ENCODE assay signal across 19 cellular contexts in genomic region chr3:12770816-12771215, GRCh38. TPM values are rescaled to one million over a fixed set of nuclear protein-coding genes. Genes with fewer than 3 reads are reported as not detected.
A peak's percentile ranks its signal among the peaks of the same experiment; 100 is the strongest.
DNase-seq lines count a peak whose midpoint lies in the region; ATAC-seq, FAIRE-seq and TF ChIP-seq lines count a peak whose summit lies in the region.
"Not testable (repeated sequence)": the region's sequence is repeated elsewhere in the genome, so short reads cannot be mapped to it uniquely, and the experiment has no call there.
"Had no signal": no experiment of that assay in that cellular context is flagged by ENCODE, and none has a peak within 500 bp of the region (broad histone marks: within the 10 kb centered on the region; RNA-seq: fewer than 3 reads in every experiment).

No MANE protein-coding gene starts in this region.

- peak overlapping the region; percentile 17; the same call in 1 of the 2 replicates for H2AFZ ChIP-seq in K562 (ENCODE audit: low read depth, low read length)
- not testable (repeated sequence) for H2AFZ ChIP-seq in neural progenitor cell (replicated peaks)

- POLR2A ChIA-PET in K562 (lab: Yijun Ruan, JAX): interaction anchor here (1.3 kb wide), 1 partner anchor 12 kb away, joined by 3 read pairs; the partner anchor contains the start of gene TMEM40

- not testable (repeated sequence) for BruUV-seq in K562 (replicated peaks; lab: Mats Ljungman, UMichigan)

- H3K27me3 Mint-ChIP-seq in chondrocyte (ENCODE audit: low read depth); neural progenitor cell (ENCODE audit: insufficient read depth, low read depth): not testable (repeated sequence)

- H3K27ac ChIP-seq in K562 (ENCODE audit: extremely low read depth, low read depth, low read length); neural progenitor cell: not testable (repeated sequence)

- not testable (repeated sequence) for TF ChIP-seq POLR2A in K562 (conservative IDR thresholded peaks at IDR 0.05)

- peaks cover 13 to 41% of the 10 kb centered on the region in 2 experiments for H3K27me3 ChIP-seq in K562 (ENCODE audit: control insufficient read depth in 2 of 2, insufficient read depth in 2 of 2, low read length in 2 of 2)
- not testable (repeated sequence) for H3K27me3 ChIP-seq in neural progenitor cell

- intact Hi-C loops in K562 (cut with micrococcal nuclease): not testable (repeated sequence)

- in situ Hi-C loops in K562 (cut with MboI): not testable (repeated sequence)

- H3K9me1 ChIP-seq in K562 (ENCODE audit: control insufficient read depth, insufficient read depth, low read length): not testable (repeated sequence)

- CTCF ChIA-PET in K562 (lab: Yijun Ruan, JAX; ENCODE audit: low intra/inter-chr PET ratio): not testable (repeated sequence)

- not testable (repeated sequence) for H3K4me3 Mint-ChIP-seq in chondrocyte (ENCODE audit: unreplicated experiment); neural progenitor cell

- H3K9me3 Mint-ChIP-seq in chondrocyte (ENCODE audit: low read depth); neural progenitor cell: not testable (repeated sequence)

- H4K20me1 ChIP-seq in K562 (replicated peaks; ENCODE audit: control insufficient read depth, insufficient read depth, low read length); neural progenitor cell (ENCODE audit: low read depth): not testable (repeated sequence)

- not testable (repeated sequence) for H3K79me2 ChIP-seq in K562 (ENCODE audit: control insufficient read depth, insufficient read depth, low read length); neural progenitor cell (ENCODE audit: low read depth)

- not testable (repeated sequence) for FAIRE-seq in K562 (lab: Jason Lieb, UNC)

- not testable (repeated sequence) for H3K4me1 ChIP-seq in K562 (replicated peaks in 1 of 2; ENCODE audit: control insufficient read depth in 2 of 2, insufficient read depth in 2 of 2, low read length in 2 of 2); neural progenitor cell

- TF ChIP-seq RAD21 in K562 (CRISPR knock-in tag; conservative IDR thresholded peaks at IDR 0.05 in 1 of 2, IDR thresholded peaks at IDR 0.05 in 1 of 2): not testable (repeated sequence)

- not testable (repeated sequence) for TF ChIP-seq EP300 in K562 (IDR thresholded peaks at IDR 0.05; ENCODE audit: low read length)

- not testable (repeated sequence) for H3F3A ChIP-seq in neural progenitor cell (ENCODE audit: low read depth)

- not testable (repeated sequence) for ATAC-seq in K562

- H3K36me3 ChIP-seq in K562 (ENCODE audit: control insufficient read depth, insufficient read depth, low read length); neural progenitor cell: not testable (repeated sequence)

- DNase-seq in DMS 273 (lab: John Stamatoyannopoulos, UW; ENCODE audit: unreplicated experiment) (peak; percentile 11), amniotic epithelial cell (ENCODE audit: low read depth) (peak; percentile 64), chondrocyte (ENCODE audit: low spot score) (peak; percentile 26), left kidney (ENCODE audit: low read depth, low spot score) (peak; percentile 64), mesenteric fat pad (ENCODE audit: low spot score) (peak; percentile 26)
- DNase-seq in K562 (ENCODE audit: extremely low read depth in 1 of 4, low spot score in 3 of 4); neural progenitor cell (ENCODE audit: low spot score): not testable (repeated sequence)

- not testable (repeated sequence) for TF ChIP-seq CTCF in K562 (IDR thresholded peaks at IDR 0.05 in 2 of 3, conservative IDR thresholded peaks at IDR 0.05 in 1 of 3; ENCODE audit: insufficient read depth in 2 of 3, low read depth in 1 of 3, low read length in 3 of 3); chondrocyte (IDR thresholded peaks at IDR 0.05); neural progenitor cell (IDR thresholded peaks at IDR 0.05)

- not testable (repeated sequence) for H3K27ac Mint-ChIP-seq in chondrocyte (ENCODE audit: unreplicated experiment)
- peak overlapping the region; percentile 2 for H3K27ac Mint-ChIP-seq in neural progenitor cell

- H3K9ac ChIP-seq in K562 (ENCODE audit: insufficient read depth in 1 of 2, low read depth in 2 of 2, low read length in 2 of 2); neural progenitor cell: not testable (repeated sequence)

- H3K4me2 ChIP-seq in K562 (ENCODE audit: insufficient read depth, low read length); neural progenitor cell: not testable (repeated sequence)

- H3K9me3 ChIP-seq in K562 (replicated peaks; ENCODE audit: control insufficient read depth, insufficient read depth, low read depth, low read length); neural progenitor cell (ENCODE audit: low read depth): not testable (repeated sequence)

- H3K36me3 Mint-ChIP-seq in chondrocyte (ENCODE audit: low read depth); neural progenitor cell: not testable (repeated sequence)

- WGBS in K562 (ENCODE audit: insufficient coverage, low coverage, missing lambda C conversion rate): 24% methylated on average over 7 of the region's 12 CpGs

- H3K4me3 ChIP-seq in K562, neural progenitor cell: not testable (repeated sequence)

- H3K4me1 Mint-ChIP-seq in chondrocyte (ENCODE audit: low read depth); neural progenitor cell: not testable (repeated sequence)

RNA-seq across cellular contexts. Expression of gene TMEM40, which starts 11.8 kb away (rescaled TPM):
- total RNA-seq in K562 (2011; cell fraction: chromatin; rRNA removed; ENCODE audit: low replicate concordance): not detected in 2 replicates
- total RNA-seq in K562 (2011; cell fraction: nucleolus; rRNA removed): not detected in 2 replicates
- not detected in 2 replicates for total RNA-seq in K562 (2011; cell fraction: nucleoplasm; rRNA removed)
- total RNA-seq in K562 (2014; rRNA removed): not detected in 2 replicates
- total RNA-seq in K562 (2014; rRNA removed; fragmentation: Illumina TruSeq; extraction: Trizol): not detected in 2 replicates
- total RNA-seq in K562 (2015; rRNA removed; fragmentation: Illumina TruSeq; extraction: Trizol): not detected in 2 replicates
- total RNA-seq in K562 (2021): not detected in 2 replicates
- 0.31 TPM in 1 of 2 replicates, not detected in the other for polyA plus RNA-seq in K562 (2011; rRNA removed)
- not detected in 2 replicates for polyA plus RNA-seq in K562 (2011; cell fraction: cytosol; rRNA removed)
- polyA plus RNA-seq in K562 (2011; cell fraction: nucleus; rRNA removed): not detected in 2 replicates
- polyA plus RNA-seq in K562 (2012): not detected in 2 replicates
- not detected in 2 replicates for polyA plus RNA-seq in K562 (2014; fragmentation: Illumina TruSeq; extraction: Trizol)
- polyA plus RNA-seq in K562 (2014; fragmentation: Nextera tagmentation; extraction: Ambion mirVana): under 1 TPM; 0.11 to 0.14 TPM
- not detected in 2 replicates for polyA plus RNA-seq in K562 (2014; rRNA removed)
- polyA minus RNA-seq in K562 (2011; rRNA and poly(A)+ RNA removed): not detected in 2 replicates
- not detected in 2 replicates for polyA minus RNA-seq in K562 (2011; cell fraction: cytosol; rRNA and poly(A)+ RNA removed)
- not detected in 2 replicates for polyA minus RNA-seq in K562 (2011; cell fraction: nucleus; rRNA and poly(A)+ RNA removed)
- not detected in 3 replicates for total RNA-seq in chondrocyte
- not detected for total RNA-seq in mesenteric fat pad
- total RNA-seq in neural progenitor cell (ENCODE audit: low replicate concordance): not detected in 2 replicates
- total RNA-seq: A172; A673; B cell; CD4-positive, alpha-beta memory T cell; CD4-positive, alpha-beta T cell; CD8-positive, alpha-beta memory T cell; CD8-positive, alpha-beta T cell; Daoy had no signal
- polyA plus RNA-seq: CD4-positive, alpha-beta memory T cell; CD4-positive, CD25-positive, alpha-beta regulatory T cell; CD8-positive, alpha-beta memory T cell had no signal

RNA-seq across cellular contexts. Expression of gene CAND2, which starts 25.7 kb away (rescaled TPM):
- 16.3 and 50.5 TPM in 2 replicates for total RNA-seq in K562 (2011; cell fraction: chromatin; rRNA removed; ENCODE audit: low replicate concordance)
- 28.2 and 28.5 TPM in 2 replicates for total RNA-seq in K562 (2011; cell fraction: nucleolus; rRNA removed)
- 14.7 and 16.9 TPM in 2 replicates for total RNA-seq in K562 (2011; cell fraction: nucleoplasm; rRNA removed)
- 6.4 and 7.8 TPM in 2 replicates for total RNA-seq in K562 (2014; rRNA removed)
- 2.5 and 3.1 TPM in 2 replicates for total RNA-seq in K562 (2014; rRNA removed; fragmentation: Illumina TruSeq; extraction: Trizol)
- total RNA-seq in K562 (2015; rRNA removed; fragmentation: Illumina TruSeq; extraction: Trizol): 4.3 and 4.9 TPM in 2 replicates
- 14.2 and 14.9 TPM in 2 replicates for total RNA-seq in K562 (2021)
- 4.6 and 5.0 TPM in 2 replicates for polyA plus RNA-seq in K562 (2011; rRNA removed)
- polyA plus RNA-seq in K562 (2011; cell fraction: cytosol; rRNA removed): 3.2 and 10.0 TPM in 2 replicates
- 10.2 and 21.2 TPM in 2 replicates for polyA plus RNA-seq in K562 (2011; cell fraction: nucleus; rRNA removed)
- polyA plus RNA-seq in K562 (2012): 6.1 and 10.3 TPM in 2 replicates
- polyA plus RNA-seq in K562 (2014; fragmentation: Illumina TruSeq; extraction: Trizol): 4.2 and 6.5 TPM in 2 replicates
- 1 to 10 TPM in 1 of 2 experiments, under 1 TPM in 1; 0.91 to 1.4 TPM for polyA plus RNA-seq in K562 (2014; fragmentation: Nextera tagmentation; extraction: Ambion mirVana)
- 7.6 and 7.7 TPM in 2 replicates for polyA plus RNA-seq in K562 (2014; rRNA removed)
- polyA minus RNA-seq in K562 (2011; rRNA and poly(A)+ RNA removed): 3.8 and 8.1 TPM in 2 replicates
- polyA minus RNA-seq in K562 (2011; cell fraction: cytosol; rRNA and poly(A)+ RNA removed): 7.7 and 7.8 TPM in 2 replicates
- polyA minus RNA-seq in K562 (2011; cell fraction: nucleus; rRNA and poly(A)+ RNA removed): 10.2 and 10.9 TPM in 2 replicates
- 11.3 to 15.7 TPM (median 12.0 TPM) in 3 replicates for total RNA-seq in chondrocyte
- total RNA-seq in mesenteric fat pad: 1.7 TPM
- total RNA-seq in neural progenitor cell (ENCODE audit: low replicate concordance): 2.4 and 6.9 TPM in 2 replicates
- total RNA-seq: Caco-2, Calu3 had no signal
- polyA plus RNA-seq: CD14-positive monocyte had no signal
